Comparison of ENCODE assay signal across 13 cellular contexts in genomic region chr2:142880275-142880674, GRCh38. TPM values are rescaled to one million over a fixed set of nuclear protein-coding genes. Genes with fewer than 3 reads are reported as not detected.
A peak's percentile ranks its signal among the peaks of the same experiment; 100 is the strongest.
DNase-seq lines count a peak whose midpoint lies in the region; ATAC-seq, FAIRE-seq and TF ChIP-seq lines count a peak whose summit lies in the region.
"Had no signal": no experiment of that assay in that cellular context is flagged by ENCODE, and none has a peak within 500 bp of the region (broad histone marks: within the 10 kb centered on the region; RNA-seq: fewer than 3 reads in every experiment).

No MANE protein-coding gene starts in this region.

- H3K27ac ChIP-seq in GM12878 (ENCODE audit: control insufficient read depth, insufficient read depth) (peak overlapping the region; percentile 26), liver (ENCODE audit: low read depth in 1 of 2, low read length in 2 of 2) (peak overlapping the region; percentile 17 to 63), ovary (no peak overlapping the region)
- H3K27ac ChIP-seq: adrenal gland had no signal

- no TSS peak for BruUV-seq in GM12878 (replicated peaks; lab: Mats Ljungman, UMichigan)

- TF ChIP-seq EP300 in GM12878 (IDR thresholded peaks at IDR 0.05; ENCODE audit: borderline replicate concordance in 1 of 2, control insufficient read depth in 1 of 2, low read depth in 2 of 2, low read length in 2 of 2) (no peak), ovary (IDR thresholded peaks at IDR 0.05) (no peak)

- H3K9me3 ChIP-seq in GM12878 (replicated peaks; ENCODE audit: control insufficient read depth, insufficient read depth, low read length): no peaks in the 10 kb centered on the region; the same call in 1 of the 3 replicates
- no peaks in the 10 kb centered on the region for H3K9me3 ChIP-seq in liver (ENCODE audit: control insufficient read depth in 4 of 4, low read length in 3 of 4)
- H3K9me3 ChIP-seq in ovary: no peaks in the 10 kb centered on the region
- H3K9me3 ChIP-seq: adrenal gland had no signal

- intact Hi-C loops in GM12878 (cut with micrococcal nuclease; ENCODE audit: unreplicated experiment): no loop called here
- intact Hi-C loops in ovary (cut with DNase I): no loop called here

- peak; percentile 32 for ATAC-seq in HG02759 (IDR thresholded peaks at IDR 0.05; ENCODE audit: unreplicated experiment)
- ATAC-seq in GM12878: peak; percentile 21

- DNase-seq in COLO829 (ENCODE audit: low spot score) (peak; percentile 28), GM12878 (ENCODE audit: low read depth, low spot score) (no peak), NCI-H1694 (lab: John Stamatoyannopoulos, UW) (no peak), ovary (no peak), DMS79 treated with DMSO at 0.1 percent for 48 hours (lab: John Stamatoyannopoulos, UW) (no peak), dedifferentiated amniotic fluid mesenchymal stem cell (ENCODE audit: extremely low spot score) (no peak)
- DNase-seq: adrenal gland; NCI-H2081; stimulated activated CD8-positive, alpha-beta memory T cell treated with anti-CD3 and anti-CD28 coated beads, Interleukin-4, amount 100 ng/mL, for 48 hours; T-helper 2 cell had no signal

- H3K27me3 ChIP-seq in GM12878 (replicated peaks in 1 of 2; ENCODE audit: control insufficient read depth in 2 of 2, insufficient read depth in 2 of 2, low read length in 1 of 2) (no peaks in the 10 kb centered on the region), liver (ENCODE audit: control insufficient read depth in 4 of 4, insufficient read depth in 4 of 4, low read length in 3 of 4) (no peaks in the 10 kb centered on the region), ovary (no peaks in the 10 kb centered on the region)
- H3K27me3 ChIP-seq: adrenal gland had no signal

- RAD21 ChIA-PET in GM12878 (lab: Charles Lee; ENCODE audit: unreplicated experiment): interaction anchor here (0.5 to 4.0 kb wide), 16 partner anchors 9 to 565 kb away, joined by 3 to 38 read pairs (median 6); no protein-coding TSS in a partner anchor

- H3K4me1 ChIP-seq in GM12878 (ENCODE audit: control insufficient read depth, insufficient read depth, low read length) (peaks cover 15% of the 10 kb centered on the region), liver (ENCODE audit: control insufficient read depth in 4 of 4, insufficient read depth in 4 of 4, low read length in 3 of 4) (peaks cover 1 to 32% (median 27%) of the 10 kb centered on the region in 4 donors), ovary (ENCODE audit: insufficient read depth) (no peaks in the 10 kb centered on the region)
- H3K4me1 ChIP-seq: adrenal gland had no signal

- TF ChIP-seq RAD21 in GM12878 (IDR thresholded peaks at IDR 0.05; ENCODE audit: insufficient read depth, low read depth, low read length) (no peak), liver (IDR thresholded peaks at IDR 0.05) (no peak)

- TF ChIP-seq CTCF in GM12878 (IDR thresholded peaks at IDR 0.05 in 2 of 3, conservative IDR thresholded peaks at IDR 0.05 in 1 of 3; ENCODE audit: control insufficient read depth in 2 of 3, extremely low read depth in 1 of 3, insufficient read depth in 1 of 3, low read depth in 3 of 3, low read length in 3 of 3): no peak
- TF ChIP-seq CTCF in liver (IDR thresholded peaks at IDR 0.05; ENCODE audit: low read depth, low read length, missing input control): no peak
- TF ChIP-seq CTCF in ovary (IDR thresholded peaks at IDR 0.05): no peak

- in situ Hi-C loops in GM12878 (cut with MboI): no loop called here

- no peaks in the 10 kb centered on the region for H4K20me1 ChIP-seq in GM12878 (ENCODE audit: control insufficient read depth, insufficient read depth)

- CTCF ChIA-PET in GM12878 (lab: Yijun Ruan, JAX): interaction anchor here (0.9 to 3.7 kb wide), 16 partner anchors 11 to 197 kb away, joined by 3 to 31 read pairs (median 4); no protein-coding TSS in a partner anchor

- H3K79me2 ChIP-seq in GM12878 (ENCODE audit: control insufficient read depth, insufficient read depth, low read length): peaks cover 39% of the 10 kb centered on the region

- SMC1A ChIA-PET in GM12878 (lab: Charles Lee; ENCODE audit: uncharacterized antibody, unreplicated experiment): interaction anchor here (0.8 to 5.8 kb wide), 18 partner anchors 9 to 115 kb away, joined by 3 to 71 read pairs (median 4); no protein-coding TSS in a partner anchor

- TF ChIP-seq POLR2A in GM12878 (IDR thresholded peaks at IDR 0.05; ENCODE audit: low read depth, low read length) (no peak), ovary (IDR thresholded peaks at IDR 0.05) (no peak)

- peaks cover 0 to 3% of the 10 kb centered on the region in 2 experiments; a peak in 1 of 4 replicates for H3K36me3 ChIP-seq in GM12878 (ENCODE audit: control insufficient read depth in 2 of 2, insufficient read depth in 2 of 2, low read length in 1 of 2)
- H3K36me3 ChIP-seq in liver (ENCODE audit: control insufficient read depth in 4 of 4, insufficient read depth in 3 of 4, low read depth in 1 of 4, low read length in 3 of 4): peaks cover 0 to 3% (median under 1%) of the 10 kb centered on the region in 4 donors
- no peaks in the 10 kb centered on the region for H3K36me3 ChIP-seq in ovary
- H3K36me3 ChIP-seq: adrenal gland had no signal

- H3K9ac ChIP-seq in GM12878 (ENCODE audit: control insufficient read depth, insufficient read depth, low read length) (no peak overlapping the region), liver (ENCODE audit: low read depth in 1 of 2, low read length in 2 of 2) (no peak overlapping the region)

- peak overlapping the region; percentile 80 for H3K4me3 ChIP-seq in GM12878
- H3K4me3 ChIP-seq in liver (ENCODE audit: low read depth in 1 of 3, low read length in 3 of 3): no peak overlapping the region
- no peak overlapping the region for H3K4me3 ChIP-seq in ovary
- H3K4me3 ChIP-seq: adrenal gland had no signal

- H3K4me2 ChIP-seq in GM12878 (ENCODE audit: control insufficient read depth, insufficient read depth): peak overlapping the region; percentile 61

- POLR2A ChIA-PET in GM12878 (lab: Charles Lee): interaction anchor here (1.0 to 3.2 kb wide), 6 partner anchors 11 to 60 kb away, joined by 3 to 18 read pairs (median 6); no protein-coding TSS in a partner anchor

- FAIRE-seq in GM12878 (lab: Jason Lieb, UNC): no peak
- FAIRE-seq: islet of Langerhans had no signal

- H2AFZ ChIP-seq in GM12878 (ENCODE audit: control insufficient read depth, low read depth, low read length): no peak overlapping the region

TF ChIP-seq in GM12878, 131 proteins besides CTCF, POLR2A, EP300 and RAD21 (continues in another document):
- no peak for TF ChIP-seq NR2C2 (IDR thresholded peaks at IDR 0.05; ENCODE audit: borderline replicate concordance, control insufficient read depth, insufficient read length, low read depth)
- TF ChIP-seq BCL3 (IDR thresholded peaks at IDR 0.05; ENCODE audit: borderline replicate concordance, insufficient read depth, low read depth, low read length, poor library complexity, severe bottlenecking): no peak
- 0 out of 2 replicates have a peak, but pooled peaks have one; percentile 8 for TF ChIP-seq JUNB (IDR thresholded peaks at IDR 0.05)
- no peak for TF ChIP-seq MEF2A (IDR thresholded peaks at IDR 0.05; ENCODE audit: insufficient read depth, low read depth, low read length)

TF ChIP-seq in liver, 16 proteins besides CTCF, POLR2A, EP300 and RAD21:
- TF ChIP-seq MAX (IDR thresholded peaks at IDR 0.05) (no peak), RXRA (IDR thresholded peaks at IDR 0.05) (no peak), FOXA1 (IDR thresholded peaks at IDR 0.05) (no peak), JUND (IDR thresholded peaks at IDR 0.05) (peak in 1 of 2 donors; percentile 17), NR2F2 (IDR thresholded peaks at IDR 0.05) (no peak), GABPA (IDR thresholded peaks at IDR 0.05 in 1 of 2, conservative IDR thresholded peaks at IDR 0.05 in 1 of 2) (no peak), TAF1 (conservative IDR thresholded peaks at IDR 0.05) (no peak)

RNA-seq across cellular contexts. Expression of gene KYNU, which starts 2.8 kb away (rescaled TPM):
- 87.8 and 98.2 TPM in 2 replicates for total RNA-seq in GM12878 (2013; cell fraction: nucleolus; rRNA removed)
- total RNA-seq in GM12878 (2014; rRNA removed): 34.8 and 45.1 TPM in 2 replicates
- 56.2 and 57.0 TPM in 2 replicates for total RNA-seq in GM12878 (2014; rRNA removed; fragmentation: Illumina TruSeq; extraction: Trizol)
- 36.8 and 38.6 TPM in 2 replicates for total RNA-seq in GM12878 (2021)
- polyA plus RNA-seq in GM12878 (2011; ENCODE audit: low read depth): 23.3 TPM
- polyA plus RNA-seq in GM12878 (2011; rRNA removed): 39.9 and 55.5 TPM in 2 replicates
- 17.1 and 20.3 TPM in 2 replicates for polyA plus RNA-seq in GM12878 (2011; cell fraction: cytosol; rRNA removed)
- 15.4 and 16.4 TPM in 2 replicates for polyA plus RNA-seq in GM12878 (2011; cell fraction: nucleus; rRNA removed)
- 23.7 and 28.4 TPM in 2 replicates for polyA plus RNA-seq in GM12878 (2012)
- 48.8 and 66.6 TPM in 2 replicates for polyA plus RNA-seq in GM12878 (2014; fragmentation: Illumina TruSeq; extraction: Trizol)
- 100 to 1,000 TPM in 1 of 2 experiments, 10 to 100 TPM in 1; 65.0 to 101 TPM for polyA plus RNA-seq in GM12878 (2014; fragmentation: Nextera tagmentation; extraction: Ambion mirVana)
- 24.7 and 31.3 TPM in 2 replicates for polyA plus RNA-seq in GM12878 (2014; rRNA removed)
- polyA plus RNA-seq in GM12878 (2016; fragmentation: Nextera tagmentation; extraction: Ambion mirVana): 10 to 100 TPM; 31.3 to 33.8 TPM
- polyA minus RNA-seq in GM12878 (2011; rRNA and poly(A)+ RNA removed): 19.8 and 39.5 TPM in 2 replicates
- polyA minus RNA-seq in GM12878 (2011; cell fraction: cytosol; rRNA and poly(A)+ RNA removed): 12.6 and 16.5 TPM in 2 replicates
- 34.2 and 46.5 TPM in 2 replicates for polyA minus RNA-seq in GM12878 (2011; cell fraction: nucleus; rRNA and poly(A)+ RNA removed)
- total RNA-seq in liver: 10 to 100 TPM; 24.0 to 64.3 TPM
- 10 to 100 TPM; 32.2 to 33.4 TPM for polyA plus RNA-seq in liver
- 1 to 10 TPM in 2 of 7 donors, under 1 TPM in 5; 0.46 to 3.2 (median 0.74) TPM for total RNA-seq in ovary
- 1 to 10 TPM in 1 of 2 donors, under 1 TPM in 1; 0.40 to 2.2 TPM for polyA plus RNA-seq in ovary

Comparison
In these comparisons a context has a peak if more than half of its experiments do, and no peak if none do; other contexts are left out.
1. H3K27ac ChIP-seq: peak in GM12878 (single experiment) and liver (2 of 2); none in ovary (0 of 2).
2. RNA of gene KYNU, which starts 2.8 kb away (total RNA-seq): 24.0 to 64.3 TPM in liver and 34.8 to 98.2 TPM in GM12878; 0.46 to 3.2 TPM in ovary; every median in the first group is over 4 times any median in the second.